Comparison of ENCODE assay signal across 1 cellular context in the genomic region with DNA sequence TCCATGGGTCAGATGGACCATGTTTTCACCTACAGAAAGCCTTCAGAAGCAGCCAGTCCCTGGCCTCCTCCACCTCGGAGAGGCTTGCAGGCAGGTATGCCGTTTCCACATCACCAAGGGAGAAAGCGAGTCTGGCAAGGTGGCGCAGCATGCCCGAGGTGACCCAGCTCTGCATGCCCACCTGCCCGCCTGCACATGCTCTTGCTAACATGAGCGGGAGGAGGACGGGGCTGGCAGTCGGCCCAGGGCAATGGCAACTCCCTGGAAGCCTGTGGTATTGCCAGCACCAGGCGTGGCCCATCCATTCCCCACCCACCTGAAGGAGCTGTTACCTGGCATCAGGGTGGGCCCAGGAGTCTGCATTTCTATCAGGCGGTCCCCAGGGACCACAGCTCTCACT.
TF ChIP-seq lines count a peak whose summit lies in the region.

No MANE protein-coding gene starts in this region.

TF ChIP-seq in WTC11, 78 proteins besides CTCF, POLR2A, EP300 and RAD21 (continued from another document):
- TF ChIP-seq, protein P1, sequence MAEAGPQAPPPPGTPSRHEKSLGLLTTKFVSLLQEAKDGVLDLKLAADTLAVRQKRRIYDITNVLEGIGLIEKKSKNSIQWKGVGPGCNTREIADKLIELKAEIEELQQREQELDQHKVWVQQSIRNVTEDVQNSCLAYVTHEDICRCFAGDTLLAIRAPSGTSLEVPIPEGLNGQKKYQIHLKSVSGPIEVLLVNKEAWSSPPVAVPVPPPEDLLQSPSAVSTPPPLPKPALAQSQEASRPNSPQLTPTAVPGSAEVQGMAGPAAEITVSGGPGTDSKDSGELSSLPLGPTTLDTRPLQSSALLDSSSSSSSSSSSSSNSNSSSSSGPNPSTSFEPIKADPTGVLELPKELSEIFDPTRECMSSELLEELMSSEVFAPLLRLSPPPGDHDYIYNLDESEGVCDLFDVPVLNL (CRISPR knock-in tag; IDR thresholded peaks at IDR 0.05; ENCODE audit: borderline replicate concordance, low read depth) = no peak
- TF ChIP-seq ZNF138 (CRISPR knock-in tag; conservative IDR thresholded peaks at IDR 0.05) = no peak
- no peak for TF ChIP-seq RELA (CRISPR knock-in tag; IDR thresholded peaks at IDR 0.05; ENCODE audit: borderline replicate concordance)
- TF ChIP-seq SP1 (CRISPR knock-in tag; conservative IDR thresholded peaks at IDR 0.05) = no peak
- TF ChIP-seq, protein P2, sequence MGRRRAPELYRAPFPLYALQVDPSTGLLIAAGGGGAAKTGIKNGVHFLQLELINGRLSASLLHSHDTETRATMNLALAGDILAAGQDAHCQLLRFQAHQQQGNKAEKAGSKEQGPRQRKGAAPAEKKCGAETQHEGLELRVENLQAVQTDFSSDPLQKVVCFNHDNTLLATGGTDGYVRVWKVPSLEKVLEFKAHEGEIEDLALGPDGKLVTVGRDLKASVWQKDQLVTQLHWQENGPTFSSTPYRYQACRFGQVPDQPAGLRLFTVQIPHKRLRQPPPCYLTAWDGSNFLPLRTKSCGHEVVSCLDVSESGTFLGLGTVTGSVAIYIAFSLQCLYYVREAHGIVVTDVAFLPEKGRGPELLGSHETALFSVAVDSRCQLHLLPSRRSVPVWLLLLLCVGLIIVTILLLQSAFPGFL (CRISPR knock-in tag; IDR thresholded peaks at IDR 0.05; ENCODE audit: borderline replicate concordance) = no peak
- no peak for TF ChIP-seq KAT7 (CRISPR knock-in tag; IDR thresholded peaks at IDR 0.05; ENCODE audit: borderline replicate concordance)
- TF ChIP-seq JUN (CRISPR knock-in tag; IDR thresholded peaks at IDR 0.05) = no peak
- no peak for TF ChIP-seq ZBTB21 (CRISPR knock-in tag; IDR thresholded peaks at IDR 0.05; ENCODE audit: borderline replicate concordance)
- TF ChIP-seq NFYB (CRISPR knock-in tag; conservative IDR thresholded peaks at IDR 0.05; ENCODE audit: low read depth) = no peak
- TF ChIP-seq GABPB1 (CRISPR knock-in tag; IDR thresholded peaks at IDR 0.05) = no peak
